Comparison of ENCODE assay signal across 1 cellular context in genomic region chr1:228782662-228783414, GRCh38.
TF ChIP-seq lines count a peak whose summit lies in the region.

No MANE protein-coding gene starts in this region.

TF ChIP-seq in HepG2, 621 proteins besides CTCF, POLR2A, EP300 and RAD21 (continued from another document and continues in another):
- TF ChIP-seq AHDC1 (CRISPR knock-in tag; IDR thresholded peaks at IDR 0.05; ENCODE audit: borderline replicate concordance) (0 out of 2 replicates have a peak, but pooled peaks have one; percentile 56), GATAD2A (CRISPR knock-in tag; IDR thresholded peaks at IDR 0.05) (peak; percentile 28; the same call in 1 of the 2 replicates), ZFP36 (IDR thresholded peaks at IDR 0.05; ENCODE audit: borderline replicate concordance, low read depth, low read length, partially characterized antibody) (no peak), HOXA5 (CRISPR knock-in tag; IDR thresholded peaks at IDR 0.05) (0 out of 2 replicates have a peak, but pooled peaks have one; percentile 32), GLMP (CRISPR knock-in tag; IDR thresholded peaks at IDR 0.05; ENCODE audit: borderline replicate concordance) (0 out of 2 replicates have a peak, but pooled peaks have one; percentile 7), ELF3 (CRISPR knock-in tag; IDR thresholded peaks at IDR 0.05) (peak; percentile 42), ZFP91 (CRISPR knock-in tag; IDR thresholded peaks at IDR 0.05; ENCODE audit: borderline replicate concordance) (0 out of 2 replicates have a peak, but pooled peaks have one; percentile 26), HDAC2 (CRISPR knock-in tag; IDR thresholded peaks at IDR 0.05) (peak; percentile 12; the same call in 1 of the 2 replicates), ZNF646 (CRISPR knock-in tag; IDR thresholded peaks at IDR 0.05) (peak; percentile 98), THAP7 (CRISPR knock-in tag; IDR thresholded peaks at IDR 0.05) (no peak), FOSL2 (CRISPR knock-in tag; IDR thresholded peaks at IDR 0.05) (peak; percentile 94), ZBTB43 (CRISPR knock-in tag; conservative IDR thresholded peaks at IDR 0.05) (peak; percentile 20; the same call in 1 of the 2 replicates), SMARCE1 (IDR thresholded peaks at IDR 0.05; ENCODE audit: borderline replicate concordance) (0 out of 2 replicates have a peak, but pooled peaks have one; percentile 70), TBX3 (IDR thresholded peaks at IDR 0.05; ENCODE audit: borderline replicate concordance) (peak; percentile 57; the same call in 1 of the 2 replicates), FOXP1 (IDR thresholded peaks at IDR 0.05) (no peak), FOXP1 (CRISPR knock-in tag; IDR thresholded peaks at IDR 0.05) (0 out of 2 replicates have a peak, but pooled peaks have one; percentile 14), NCOR1 (IDR thresholded peaks at IDR 0.05; ENCODE audit: borderline replicate concordance, low read length) (0 out of 2 replicates have a peak, but pooled peaks have one; percentile 45), SAP130 (CRISPR knock-in tag; IDR thresholded peaks at IDR 0.05; ENCODE audit: low read depth) (peak; percentile 37; the same call in 1 of the 2 replicates), TBX2 (CRISPR knock-in tag; IDR thresholded peaks at IDR 0.05; ENCODE audit: borderline replicate concordance) (peak; percentile 12; the same call in 1 of the 2 replicates), MNT (IDR thresholded peaks at IDR 0.05) (peak; percentile 19; the same call in 1 of the 2 replicates), RXRB (CRISPR knock-in tag; IDR thresholded peaks at IDR 0.05; ENCODE audit: borderline replicate concordance) (peak; percentile 18; the same call in 1 of the 2 replicates), ASH2L (IDR thresholded peaks at IDR 0.05; ENCODE audit: insufficient read length, low read depth, low read length) (peak; percentile 79), NR2F1 (CRISPR knock-in tag; IDR thresholded peaks at IDR 0.05) (0 out of 4 replicates have a peak, but pooled peaks of 1 of the 2 experiments have one; percentile 19), ZNF780A (CRISPR knock-in tag; IDR thresholded peaks at IDR 0.05) (no peak)
- TF ChIP-seq, protein P1, sequence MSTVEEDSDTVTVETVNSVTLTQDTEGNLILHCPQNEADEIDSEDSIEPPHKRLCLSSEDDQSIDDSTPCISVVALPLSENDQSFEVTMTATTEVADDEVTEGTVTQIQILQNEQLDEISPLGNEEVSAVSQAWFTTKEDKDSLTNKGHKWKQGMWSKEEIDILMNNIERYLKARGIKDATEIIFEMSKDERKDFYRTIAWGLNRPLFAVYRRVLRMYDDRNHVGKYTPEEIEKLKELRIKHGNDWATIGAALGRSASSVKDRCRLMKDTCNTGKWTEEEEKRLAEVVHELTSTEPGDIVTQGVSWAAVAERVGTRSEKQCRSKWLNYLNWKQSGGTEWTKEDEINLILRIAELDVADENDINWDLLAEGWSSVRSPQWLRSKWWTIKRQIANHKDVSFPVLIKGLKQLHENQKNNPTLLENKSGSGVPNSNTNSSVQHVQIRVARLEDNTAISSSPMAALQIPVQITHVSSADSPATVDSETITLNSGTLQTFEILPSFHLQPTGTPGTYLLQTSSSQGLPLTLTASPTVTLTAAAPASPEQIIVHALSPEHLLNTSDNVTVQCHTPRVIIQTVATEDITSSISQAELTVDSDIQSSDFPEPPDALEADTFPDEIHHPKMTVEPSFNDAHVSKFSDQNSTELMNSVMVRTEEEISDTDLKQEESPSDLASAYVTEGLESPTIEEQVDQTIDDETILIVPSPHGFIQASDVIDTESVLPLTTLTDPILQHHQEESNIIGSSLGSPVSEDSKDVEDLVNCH (CRISPR knock-in tag; IDR thresholded peaks at IDR 0.05) = 0 out of 2 replicates have a peak, but pooled peaks have one; percentile 56
